Comparison of ENCODE assay signal across 1 cellular context in the genomic region with DNA sequence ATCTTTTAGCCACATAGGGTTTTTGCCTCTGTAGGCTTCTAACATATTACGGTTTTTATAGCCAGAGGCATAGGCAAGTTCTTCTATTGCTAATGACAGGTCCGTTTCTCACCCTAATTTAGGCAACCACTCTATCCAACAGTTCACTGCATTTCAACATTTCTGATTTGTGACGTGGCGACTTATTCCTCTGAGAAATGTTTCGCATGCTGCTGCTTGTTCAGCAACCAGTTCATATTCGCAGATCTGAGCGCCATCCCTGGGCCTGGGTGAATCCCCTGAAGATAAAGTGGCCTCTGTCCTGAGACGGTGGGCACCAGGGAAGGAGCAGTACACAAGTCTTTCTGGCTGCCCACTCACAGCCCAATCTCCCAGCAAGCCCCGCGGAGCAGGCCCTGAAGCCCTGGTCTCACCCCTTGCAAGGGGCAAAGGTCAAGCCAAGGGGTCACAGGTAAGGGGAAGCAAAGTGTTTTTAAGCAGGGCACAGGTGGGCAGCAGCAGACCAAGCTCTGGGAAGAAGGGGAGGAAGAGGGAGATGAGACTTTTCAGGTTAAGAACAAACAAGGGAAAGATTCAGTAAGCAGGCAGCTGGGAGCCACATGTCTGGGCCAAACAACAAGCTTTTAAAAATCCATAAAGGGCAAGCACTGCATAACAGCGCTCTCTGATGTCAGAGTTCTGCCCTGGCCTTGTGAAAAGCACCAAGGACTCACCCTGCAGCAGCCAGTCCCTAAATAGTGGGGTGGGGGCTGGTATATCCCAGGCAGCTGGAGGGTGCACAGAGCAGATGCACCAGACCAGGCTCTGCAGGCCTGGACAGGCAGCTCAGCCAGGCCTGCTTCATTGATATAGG.
TF ChIP-seq lines count a peak whose summit lies in the region.

No MANE protein-coding gene starts in this region.

TF ChIP-seq in K562, 482 proteins besides CTCF, POLR2A, EP300 and RAD21 (continued from another document):
- TF ChIP-seq, protein P1, sequence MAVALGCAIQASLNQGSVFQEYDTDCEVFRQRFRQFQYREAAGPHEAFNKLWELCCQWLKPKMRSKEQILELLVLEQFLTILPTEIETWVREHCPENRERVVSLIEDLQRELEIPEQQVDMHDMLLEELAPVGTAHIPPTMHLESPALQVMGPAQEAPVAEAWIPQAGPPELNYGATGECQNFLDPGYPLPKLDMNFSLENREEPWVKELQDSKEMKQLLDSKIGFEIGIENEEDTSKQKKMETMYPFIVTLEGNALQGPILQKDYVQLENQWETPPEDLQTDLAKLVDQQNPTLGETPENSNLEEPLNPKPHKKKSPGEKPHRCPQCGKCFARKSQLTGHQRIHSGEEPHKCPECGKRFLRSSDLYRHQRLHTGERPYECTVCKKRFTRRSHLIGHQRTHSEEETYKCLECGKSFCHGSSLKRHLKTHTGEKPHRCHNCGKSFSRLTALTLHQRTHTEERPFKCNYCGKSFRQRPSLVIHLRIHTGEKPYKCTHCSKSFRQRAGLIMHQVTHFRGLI (CRISPR knock-in tag; IDR thresholded peaks at IDR 0.05) = no peak
